ENCODE assay signal across 8 cellular contexts in the genomic region with DNA sequence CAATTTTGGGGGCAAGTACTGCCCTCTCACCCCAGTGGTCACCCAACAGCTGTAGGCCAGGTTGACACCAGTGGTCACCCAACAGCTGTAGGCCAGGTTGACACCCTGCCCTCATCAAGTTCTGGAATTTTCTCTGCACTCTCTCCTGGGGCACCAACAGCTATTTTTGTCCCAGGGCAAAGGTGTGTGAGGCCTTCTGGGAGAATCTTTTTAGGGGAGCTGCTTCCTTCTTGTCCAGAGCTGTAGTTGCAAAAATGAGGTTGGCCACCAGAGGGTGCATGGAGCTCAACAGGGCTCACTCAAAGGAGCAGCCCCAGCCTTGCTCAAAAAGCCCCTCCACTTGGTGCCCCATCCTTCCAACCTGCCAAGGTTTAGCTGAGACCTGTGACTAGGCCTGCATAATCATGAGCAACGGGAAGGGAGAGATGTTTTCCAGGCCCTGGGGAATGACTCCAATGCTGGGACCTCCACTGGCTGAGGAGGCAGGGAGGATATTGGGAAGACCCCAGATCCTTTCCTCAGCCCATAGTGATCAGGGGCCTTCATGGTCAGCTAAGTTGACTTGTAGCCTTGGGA. TPM values are rescaled to one million over a fixed set of nuclear protein-coding genes. Genes with fewer than 3 reads are reported as not detected.
DNase-seq lines count a peak whose midpoint lies in the region; ATAC-seq and TF ChIP-seq lines count a peak whose summit lies in the region.

No MANE protein-coding gene starts in this region.

- ATAC-seq in GM21825 (IDR thresholded peaks at IDR 0.05; ENCODE audit: unreplicated experiment) (peak; percentile 64), left lobe of liver (peak; percentile 79), HG03097 (IDR thresholded peaks at IDR 0.05; ENCODE audit: low FRiP score, unreplicated experiment) (no peak)

- BruUV-seq in MCF 10A (replicated peaks; lab: Mats Ljungman, UMichigan), result no TSS peak

- peak; percentile 45 for DNase-seq in DMS53 treated with DMSO at 0.1 percent for 48 hours (lab: John Stamatoyannopoulos, UW; ENCODE audit: unreplicated experiment)
- peak; percentile 67 for DNase-seq in NB4 (ENCODE audit: low read depth)
- DNase-seq in MCF 10A (ENCODE audit: unreplicated experiment), result peak; percentile 80
- DNase-seq in left lobe of liver (ENCODE audit: low spot score), result peak; percentile 60
- DNase-seq in stimulated activated CD4-positive, alpha-beta T cell treated with anti-CD3 and anti-CD28 coated beads, TNF-alpha, amount 100 ng/mL, for 4 hours (ENCODE audit: low read depth in 3 of 3), result peak; percentile 52 to 64 (median 61)

- TF ChIP-seq CTCF in NB4 (IDR thresholded peaks at IDR 0.05; ENCODE audit: low read depth, low read length) (peak; percentile 90), WI38 (IDR thresholded peaks at IDR 0.05; ENCODE audit: low read depth, low read length) (peak; percentile 78), MCF 10A (IDR thresholded peaks at IDR 0.05; ENCODE audit: unreplicated experiment) (peak; percentile 96)

- no peak overlapping the region for H3K4me3 ChIP-seq in NB4 (ENCODE audit: low read depth, low read length)
- H3K4me3 ChIP-seq in WI38 (ENCODE audit: low read depth, low read length), result no peak overlapping the region

- no peak for TF ChIP-seq POLR2A in NB4 (IDR thresholded peaks at IDR 0.05; ENCODE audit: extremely low read depth, insufficient read length)

- CTCF ChIA-PET in MCF 10A (lab: Yijun Ruan, JAX), result interaction anchor here (0.6 to 5.9 kb wide), 70 partner anchors 12 to 1922 kb away, joined by 3 to 181 read pairs (median 5); partner anchors contain the start of genes CSF2, IRF1, P4HA2 and PDLIM4

- intact Hi-C loops in MCF 10A (cut with micrococcal nuclease), result loop anchor here (1.0 to 2.0 kb wide), 4 partner anchors 21 to 173 kb away; partner anchors contain the start of gene SLC22A4

- H3K4me3 Mint-ChIP-seq in MCF 10A (ENCODE audit: unreplicated experiment), result no peak overlapping the region

- H3K27ac Mint-ChIP-seq in MCF 10A (ENCODE audit: low read depth, unreplicated experiment), result no peak overlapping the region

- POLR2A ChIA-PET in MCF 10A (lab: Yijun Ruan, JAX), result interaction anchor here (0.6 to 2.9 kb wide), 14 partner anchors 9 to 263 kb away, joined by 3 to 19 read pairs (median 4); partner anchors contain the start of genes IRF1, P4HA2, SLC22A4 and SLC22A5

- peaks cover under 1% of the 10 kb centered on the region for H3K4me1 Mint-ChIP-seq in MCF 10A (ENCODE audit: insufficient read depth, unreplicated experiment)

- no peaks in the 10 kb centered on the region for H3K36me3 Mint-ChIP-seq in MCF 10A (ENCODE audit: insufficient read depth, unreplicated experiment)

- H3K9me3 Mint-ChIP-seq in MCF 10A (ENCODE audit: unreplicated experiment), result no peaks in the 10 kb centered on the region

- H3K27me3 Mint-ChIP-seq in MCF 10A (ENCODE audit: insufficient read depth, unreplicated experiment), result no peaks in the 10 kb centered on the region

RNA-seq across cellular contexts. Expression of gene P4HA2, which starts 10.6 kb away (rescaled TPM):
- total RNA-seq in MCF 10A (2022) (53.1 and 91.1 TPM in 2 replicates), left lobe of liver (13.8 TPM)

RNA-seq across cellular contexts. Expression of gene PDLIM4, which starts 19.2 kb away (rescaled TPM):
- total RNA-seq in MCF 10A (2022) (91.4 and 101 TPM in 2 replicates), left lobe of liver (0.88 TPM)

RNA-seq across cellular contexts. Expression of gene SLC22A4, which starts 55.9 kb away (rescaled TPM):
- 13.5 and 17.5 TPM in 2 replicates for total RNA-seq in MCF 10A (2022)
- 0.20 TPM for total RNA-seq in left lobe of liver

Comparison
In these comparisons a context has a peak if more than half of its experiments do, and no peak if none do; other contexts are left out.
1. RNA of gene PDLIM4, which starts 19.2 kb away (total RNA-seq): 91.4 to 101 TPM in MCF 10A; 0.88 TPM in left lobe of liver (single experiment); every median in the first group is over 10 times any median in the second.
2. RNA of gene SLC22A4, which starts 55.9 kb away (total RNA-seq): 13.5 to 17.5 TPM in MCF 10A; 0.20 TPM in left lobe of liver (single experiment); every median in the first group is over 10 times any median in the second.
3. Peak in every context shown above with its lines, with median percentiles within 50 percentile points of each other: DNase-seq and CTCF ChIP-seq.